1 cellular context compared by ENCODE assay signal in the genomic region with DNA sequence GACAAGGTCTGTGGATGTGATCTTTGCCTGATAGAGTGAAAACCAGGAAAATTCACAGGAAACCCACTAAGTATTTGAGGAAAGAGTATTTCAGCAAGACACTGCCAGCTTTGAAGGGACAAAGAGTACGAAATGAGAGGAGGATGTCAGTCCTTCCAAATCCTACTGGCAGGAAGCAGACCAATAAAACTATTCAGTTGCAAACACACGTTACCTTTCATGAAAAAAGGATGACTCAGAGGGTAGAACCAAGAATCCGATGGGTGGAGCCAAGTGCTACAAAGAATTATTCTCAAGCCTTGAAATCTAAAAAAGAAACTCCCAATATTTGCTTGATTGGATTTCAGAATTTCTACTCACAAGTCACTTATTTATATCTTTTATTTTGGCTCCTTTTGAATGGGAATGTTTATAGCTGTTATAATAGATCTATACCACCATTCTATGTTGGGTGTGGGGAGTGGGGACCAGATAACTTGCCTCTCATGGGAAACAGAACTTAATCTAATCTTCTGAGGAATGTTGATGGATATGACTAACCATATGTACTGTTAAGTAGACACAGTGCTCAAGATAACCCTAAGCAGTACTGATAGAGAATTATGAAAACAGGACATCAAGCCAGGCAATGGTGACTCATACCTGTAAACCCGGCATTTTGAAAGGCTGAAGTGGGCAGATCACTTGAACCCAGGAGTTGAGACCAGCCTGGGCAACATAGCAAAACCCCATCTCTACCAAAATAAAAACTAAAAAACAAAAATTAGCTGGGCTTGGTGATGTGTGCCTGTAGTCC.
TF ChIP-seq lines count a peak whose summit lies in the region.

No MANE protein-coding gene starts in this region.

TF ChIP-seq in K562, 482 proteins besides CTCF, POLR2A, EP300 and RAD21 (continued from another document):
- TF ChIP-seq, protein P1, sequence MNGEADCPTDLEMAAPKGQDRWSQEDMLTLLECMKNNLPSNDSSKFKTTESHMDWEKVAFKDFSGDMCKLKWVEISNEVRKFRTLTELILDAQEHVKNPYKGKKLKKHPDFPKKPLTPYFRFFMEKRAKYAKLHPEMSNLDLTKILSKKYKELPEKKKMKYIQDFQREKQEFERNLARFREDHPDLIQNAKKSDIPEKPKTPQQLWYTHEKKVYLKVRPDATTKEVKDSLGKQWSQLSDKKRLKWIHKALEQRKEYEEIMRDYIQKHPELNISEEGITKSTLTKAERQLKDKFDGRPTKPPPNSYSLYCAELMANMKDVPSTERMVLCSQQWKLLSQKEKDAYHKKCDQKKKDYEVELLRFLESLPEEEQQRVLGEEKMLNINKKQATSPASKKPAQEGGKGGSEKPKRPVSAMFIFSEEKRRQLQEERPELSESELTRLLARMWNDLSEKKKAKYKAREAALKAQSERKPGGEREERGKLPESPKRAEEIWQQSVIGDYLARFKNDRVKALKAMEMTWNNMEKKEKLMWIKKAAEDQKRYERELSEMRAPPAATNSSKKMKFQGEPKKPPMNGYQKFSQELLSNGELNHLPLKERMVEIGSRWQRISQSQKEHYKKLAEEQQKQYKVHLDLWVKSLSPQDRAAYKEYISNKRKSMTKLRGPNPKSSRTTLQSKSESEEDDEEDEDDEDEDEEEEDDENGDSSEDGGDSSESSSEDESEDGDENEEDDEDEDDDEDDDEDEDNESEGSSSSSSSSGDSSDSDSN (IDR thresholded peaks at IDR 0.05; ENCODE audit: borderline replicate concordance in 1 of 2, low read depth in 2 of 2, low read length in 2 of 2), result no peak
- no peak for TF ChIP-seq ZNF23 (CRISPR knock-in tag; IDR thresholded peaks at IDR 0.05)
- peak; percentile 68; the same call in 1 of the 2 replicates for TF ChIP-seq FOSL1 (tag; conservative IDR thresholded peaks at IDR 0.05)
- TF ChIP-seq NFXL1 (CRISPR knock-in tag; IDR thresholded peaks at IDR 0.05), result no peak
- TF ChIP-seq U2AF1 (optimal IDR thresholded peaks at IDR 0.05; ENCODE audit: low read depth, low read length), result no peak
